7 cellular contexts compared by ENCODE assay signal in genomic region chr11:105609341-105609781, GRCh38. TPM values are rescaled to one million over a fixed set of nuclear protein-coding genes. Genes with fewer than 3 reads are reported as not detected.
DNase-seq lines count a peak whose midpoint lies in the region; ATAC-seq, FAIRE-seq and TF ChIP-seq lines count a peak whose summit lies in the region.

No MANE protein-coding gene starts in this region.

- no peak for FAIRE-seq in urothelium cell line (lab: Jason Lieb, UNC)

- peaks cover 24% of the 10 kb centered on the region for H3K4me1 ChIP-seq in HUES64 (ENCODE audit: insufficient read depth, low read length)

- no peaks in the 10 kb centered on the region for H3K36me3 ChIP-seq in HUES64 (ENCODE audit: insufficient read depth, low read length)

- peak overlapping the region; percentile 72 for H3K4me3 ChIP-seq in HUES64 (ENCODE audit: low read length)

- no peaks in the 10 kb centered on the region for H3K9me3 ChIP-seq in HUES64 (ENCODE audit: insufficient read depth, low read depth, low read length)

- H3K27ac Mint-ChIP-seq in WTC11 = no peak overlapping the region

- peaks cover 34% of the 10 kb centered on the region for H3K4me1 Mint-ChIP-seq in WTC11

- DNase-seq in GM10266 (ENCODE audit: extremely low spot score) (peak; percentile 23), WTC11 (ENCODE audit: low spot score) (peak; percentile 38), iPS-NIHi11 (ENCODE audit: low spot score) (peak; percentile 29), urothelium cell line (ENCODE audit: low spot score) (peak; percentile 55)
- no peak for DNase-seq in stimulated activated naive CD4-positive, alpha-beta T cell treated with Interleukin-2 at 50 U/mL for 16 hours (lab: John Stamatoyannopoulos, UW)

- peak; percentile 76 for ATAC-seq in GM21390 (IDR thresholded peaks at IDR 0.05; ENCODE audit: unreplicated experiment)
- peak; percentile 53 for ATAC-seq in WTC11

- CTCF ChIA-PET in WTC11 (lab: Charles Lee) = no interaction called here

- H3K9me3 Mint-ChIP-seq in WTC11 = peaks cover 9% of the 10 kb centered on the region

- H3K27me3 Mint-ChIP-seq in WTC11 (ENCODE audit: low read depth) = no peaks in the 10 kb centered on the region; the same call in 1 of the 2 replicates

- WGBS in HUES64 = 21% methylated on average over 7 of the region's 7 CpGs

- peak overlapping the region; percentile 80 for H3K4me3 Mint-ChIP-seq in WTC11

- TF ChIP-seq CTCF in GM10266 (IDR thresholded peaks at IDR 0.05; ENCODE audit: control insufficient read depth, insufficient read depth, low read depth, missing control alignments) (peak; percentile 28), WTC11 (IDR thresholded peaks at IDR 0.05) (no peak; the same call in 1 of the 2 replicates)

- H3K27me3 ChIP-seq in HUES64 (ENCODE audit: insufficient read depth, low read length) = peaks cover 47% of the 10 kb centered on the region

- no peak overlapping the region for H3K9ac ChIP-seq in HUES64 (ENCODE audit: low read depth, low read length)

- POLR2A ChIA-PET in WTC11 (lab: Charles Lee) = no interaction called here

- no peaks in the 10 kb centered on the region for H3K36me3 Mint-ChIP-seq in WTC11

- H3K27ac ChIP-seq in HUES64 (ENCODE audit: low read depth, low read length) = no peak overlapping the region

TF ChIP-seq in WTC11, 78 proteins besides CTCF, POLR2A, EP300 and RAD21:
- TF ChIP-seq NR2C2 (CRISPR knock-in tag; IDR thresholded peaks at IDR 0.05) (no peak), GRHL2 (CRISPR knock-in tag; IDR thresholded peaks at IDR 0.05; ENCODE audit: insufficient replicate concordance, severe bottlenecking) (no peak), OVOL2 (CRISPR knock-in tag; IDR thresholded peaks at IDR 0.05; ENCODE audit: borderline replicate concordance) (no peak), ARID4B (CRISPR knock-in tag; IDR thresholded peaks at IDR 0.05; ENCODE audit: borderline replicate concordance) (no peak), MXD4 (CRISPR knock-in tag; IDR thresholded peaks at IDR 0.05; ENCODE audit: borderline replicate concordance) (no peak), MAX (CRISPR knock-in tag; IDR thresholded peaks at IDR 0.05) (no peak), TEAD4 (CRISPR knock-in tag; IDR thresholded peaks at IDR 0.05) (no peak), ATF6 (CRISPR knock-in tag; IDR thresholded peaks at IDR 0.05) (no peak), MLX (CRISPR knock-in tag; IDR thresholded peaks at IDR 0.05) (no peak), TCF7 (CRISPR knock-in tag; IDR thresholded peaks at IDR 0.05; ENCODE audit: low read depth) (no peak), ZBTB21 (CRISPR knock-in tag; IDR thresholded peaks at IDR 0.05; ENCODE audit: borderline replicate concordance) (no peak), NR1H2 (CRISPR knock-in tag; IDR thresholded peaks at IDR 0.05) (no peak), MYBL2 (CRISPR knock-in tag; IDR thresholded peaks at IDR 0.05) (no peak), KAT7 (CRISPR knock-in tag; IDR thresholded peaks at IDR 0.05; ENCODE audit: borderline replicate concordance) (no peak), E2F1 (CRISPR knock-in tag; IDR thresholded peaks at IDR 0.05) (no peak), ZBTB43 (CRISPR knock-in tag; IDR thresholded peaks at IDR 0.05) (no peak)

RNA-seq across cellular contexts. Expression of gene GRIA4, which starts 0.5 kb away (rescaled TPM):
- polyA plus RNA-seq in HUES64 (2013, experiment 1 of 2) = 3.2 TPM
- 4.9 TPM for polyA plus RNA-seq in HUES64 (2013, experiment 2 of 2)
- 11.4 to 20.0 TPM (median 17.9 TPM) in 3 replicates for total RNA-seq in WTC11 (2021)
